In genomic region chr6:32149577-32149845, GRCh38 we compare ENCODE assay signal across 26 cellular contexts. TPM values are rescaled to one million over a fixed set of nuclear protein-coding genes. Genes with fewer than 3 reads are reported as not detected.
DNase-seq lines count a peak whose midpoint lies in the region; ATAC-seq and TF ChIP-seq lines count a peak whose summit lies in the region.
"Had no signal": no experiment of that assay in that cellular context is flagged by ENCODE, and none has a peak within 500 bp of the region (broad histone marks: within the 10 kb centered on the region; RNA-seq: fewer than 3 reads in every experiment).

No MANE protein-coding gene starts in this region.

- no peak overlapping the region for H3K9ac ChIP-seq in HUES48 (ENCODE audit: low read depth, low read length)

- H3K4me1 ChIP-seq in CD8-positive, alpha-beta T cell (ENCODE audit: insufficient read depth, low read length), result peaks cover 31% of the 10 kb centered on the region
- H3K4me1 ChIP-seq in HUES48 (ENCODE audit: control insufficient read depth, insufficient read depth, low read length), result peaks cover 39% of the 10 kb centered on the region
- peaks cover 4% of the 10 kb centered on the region for H3K4me1 ChIP-seq in foreskin keratinocyte

- no peak overlapping the region for H3K27ac Mint-ChIP-seq in CD8-positive, alpha-beta T cell
- H3K27ac Mint-ChIP-seq in nephron progenitor cell, result no peak overlapping the region
- no peak overlapping the region for H3K27ac Mint-ChIP-seq in activated CD8-positive, alpha-beta T cell treated with anti-CD3 and anti-CD28 coated beads for 36 hours

- H3K4me1 Mint-ChIP-seq in CD8-positive, alpha-beta T cell (ENCODE audit: low read depth), result peaks cover 54% of the 10 kb centered on the region
- H3K4me1 Mint-ChIP-seq in nephron progenitor cell, result peaks cover 78% of the 10 kb centered on the region
- peaks cover 44% of the 10 kb centered on the region for H3K4me1 Mint-ChIP-seq in activated CD8-positive, alpha-beta T cell treated with anti-CD3 and anti-CD28 coated beads for 36 hours (ENCODE audit: low read depth)

- DNase-seq in CD8-positive, alpha-beta T cell, result no peak
- DNase-seq in dorsolateral prefrontal cortex (peak in 1 of 10 donors; percentile 23), nephron progenitor cell (no peak), LoVo (ENCODE audit: low spot score) (no peak), 8988T (no peak), foreskin keratinocyte (no peak)
- DNase-seq in activated CD8-positive, alpha-beta T cell treated with anti-CD3 and anti-CD28 coated beads for 36 hours, result no peak
- DNase-seq: BE2C; CD4-positive, CD25-positive, alpha-beta regulatory T cell; COR-L47; DMS 273 treated with DMSO at 0.1 percent for 48 hours; DMS79 treated with DMSO at 0.1 percent for 48 hours; GOT3; MM.1S; NCI-H1048; NCI-H1417 treated with DMSO at 0.1 percent for 48 hours; NCI-H187; NCI-H446; NCI-H526 had no signal

- peak overlapping the region; percentile 84 for H3K4me3 Mint-ChIP-seq in CD8-positive, alpha-beta T cell
- H3K4me3 Mint-ChIP-seq in nephron progenitor cell, result peak overlapping the region; percentile 72
- no peak overlapping the region for H3K4me3 Mint-ChIP-seq in activated CD8-positive, alpha-beta T cell treated with anti-CD3 and anti-CD28 coated beads for 36 hours

- H3K9me3 Mint-ChIP-seq in CD8-positive, alpha-beta T cell, result no peaks in the 10 kb centered on the region
- H3K9me3 Mint-ChIP-seq in nephron progenitor cell, result peaks cover 8% of the 10 kb centered on the region
- no peaks in the 10 kb centered on the region for H3K9me3 Mint-ChIP-seq in activated CD8-positive, alpha-beta T cell treated with anti-CD3 and anti-CD28 coated beads for 36 hours

- no peaks in the 10 kb centered on the region for H3K36me3 ChIP-seq in CD8-positive, alpha-beta T cell (ENCODE audit: insufficient read depth, low read length)
- H3K36me3 ChIP-seq in HUES48 (ENCODE audit: control insufficient read depth, insufficient read depth, low read length), result no peaks in the 10 kb centered on the region
- H3K36me3 ChIP-seq: BE2C, SJSA1 had no signal

- POLR2A ChIA-PET in CD8-positive, alpha-beta T cell (lab: Charles Lee), result interaction anchor here (1.4 kb wide), 1 partner anchor 20 kb away, joined by 7 read pairs; the partner anchor contains the start of gene FKBPL
- POLR2A ChIA-PET in activated CD8-positive, alpha-beta T cell treated with anti-CD3 and anti-CD28 coated beads for 36 hours (lab: Charles Lee), result no interaction called here

- ATAC-seq in CD8-positive, alpha-beta T cell, result no peak
- no peak for ATAC-seq in activated CD8-positive, alpha-beta T cell treated with anti-CD3 and anti-CD28 coated beads for 36 hours
- no peak for ATAC-seq in foreskin keratinocyte
- ATAC-seq: A549, GM12878, HepG2, K562, Right ventricle myocardium inferior had no signal

- no peak overlapping the region for H3K27ac ChIP-seq in CD8-positive, alpha-beta T cell (ENCODE audit: low read depth, low read length)
- H3K27ac ChIP-seq in HUES48 (ENCODE audit: low read depth, low read length), result no peak overlapping the region
- H3K27ac ChIP-seq in dorsolateral prefrontal cortex, result peak overlapping the region in 5 of 59 donors; percentile 11 to 98 (median 94)
- no peak overlapping the region for H3K27ac ChIP-seq in foreskin keratinocyte
- H3K27ac ChIP-seq: A549, SJSA1 had no signal

- no peak overlapping the region for H3K4me3 ChIP-seq in CD8-positive, alpha-beta T cell (ENCODE audit: low read depth, low read length)
- H3K4me3 ChIP-seq in HUES48 (ENCODE audit: low read depth, low read length) (peak overlapping the region; percentile 57; the same call in 1 of the 2 replicates), dorsolateral prefrontal cortex (peak overlapping the region in 44 of 59 donors; percentile 55 to 95 (median 84))
- H3K4me3 ChIP-seq: A549, GM12878, K562, SJSA1 had no signal

- H3K27me3 Mint-ChIP-seq in CD8-positive, alpha-beta T cell (ENCODE audit: low read depth), result peaks cover 19% of the 10 kb centered on the region
- peaks cover 64% of the 10 kb centered on the region for H3K27me3 Mint-ChIP-seq in nephron progenitor cell (ENCODE audit: low read depth, poor library complexity)
- H3K27me3 Mint-ChIP-seq in activated CD8-positive, alpha-beta T cell treated with anti-CD3 and anti-CD28 coated beads for 36 hours, result peaks cover 23% of the 10 kb centered on the region

- no peak for TF ChIP-seq CTCF in CD8-positive, alpha-beta T cell (IDR thresholded peaks at IDR 0.05)
- TF ChIP-seq CTCF in dorsolateral prefrontal cortex (IDR thresholded peaks at IDR 0.05 in 54 of 56, conservative IDR thresholded peaks at IDR 0.05 in 2 of 56; ENCODE audit: low read depth in 1 of 56, partially characterized antibody in 56 of 56) (no peak), nephron progenitor cell (IDR thresholded peaks at IDR 0.05) (no peak), foreskin keratinocyte (conservative IDR thresholded peaks at IDR 0.05) (no peak)
- TF ChIP-seq CTCF in activated CD8-positive, alpha-beta T cell treated with anti-CD3 and anti-CD28 coated beads for 36 hours (IDR thresholded peaks at IDR 0.05), result no peak

- no peaks in the 10 kb centered on the region for H3K27me3 ChIP-seq in CD8-positive, alpha-beta T cell (ENCODE audit: insufficient read depth, low read length)
- H3K27me3 ChIP-seq in HUES48 (ENCODE audit: control insufficient read depth, insufficient read depth, low read length) (peaks cover 41% of the 10 kb centered on the region), dorsolateral prefrontal cortex (no peaks in the 10 kb centered on the region), foreskin keratinocyte (no peaks in the 10 kb centered on the region)
- H3K27me3 ChIP-seq: BE2C had no signal

- CTCF ChIA-PET in CD8-positive, alpha-beta T cell (lab: Charles Lee), result no interaction called here
- CTCF ChIA-PET in activated CD8-positive, alpha-beta T cell treated with anti-CD3 and anti-CD28 coated beads for 36 hours (lab: Charles Lee), result interaction anchor here (0.6 to 1.2 kb wide), 2 partner anchors 9 to 21 kb away, joined by 3 read pairs; partner anchors contain the start of gene ATF6B

- intact Hi-C loops in CD8-positive, alpha-beta T cell (cut with DNase I, micrococcal nuclease), result loop anchor here in 1 of 2 experiments (10.0 kb wide), 1 partner anchor 95 kb away; no protein-coding TSS in a partner anchor
- intact Hi-C loops in dorsolateral prefrontal cortex (cut with DNase I), result no loop called here
- intact Hi-C loops in activated CD8-positive, alpha-beta T cell treated with anti-CD3 and anti-CD28 coated beads for 36 hours (cut with micrococcal nuclease), result no loop called here

- peaks cover 5% of the 10 kb centered on the region for H3K36me3 Mint-ChIP-seq in CD8-positive, alpha-beta T cell
- peaks cover 11% of the 10 kb centered on the region for H3K36me3 Mint-ChIP-seq in nephron progenitor cell (ENCODE audit: low read depth)
- peaks cover 3% of the 10 kb centered on the region for H3K36me3 Mint-ChIP-seq in activated CD8-positive, alpha-beta T cell treated with anti-CD3 and anti-CD28 coated beads for 36 hours (ENCODE audit: low read depth)
- H3K36me3 Mint-ChIP-seq: CD4-positive, CD25-positive, alpha-beta regulatory T cell had no signal

- no peaks in the 10 kb centered on the region for H3K9me3 ChIP-seq in CD8-positive, alpha-beta T cell (ENCODE audit: low read length)
- no peaks in the 10 kb centered on the region for H3K9me3 ChIP-seq in HUES48 (ENCODE audit: control insufficient read depth, insufficient read depth, low read length)
- H3K9me3 ChIP-seq: A549, BE2C, SJSA1 had no signal

RNA-seq across cellular contexts. Expression of gene PRRT1, which starts 2.2 kb away (rescaled TPM):
- total RNA-seq in CD8-positive, alpha-beta T cell, result 1 to 10 TPM; 3.1 to 3.8 TPM
- total RNA-seq in dorsolateral prefrontal cortex, result 100 to 1,000 TPM in 2 of 120 experiments, 10 to 100 TPM in 118; 29.0 to 121 (median 64.1) TPM
- total RNA-seq in activated CD8-positive, alpha-beta T cell treated with anti-CD3 and anti-CD28 coated beads for 36 hours, result 1 to 10 TPM; 1.1 to 1.6 TPM
- 0.21 and 0.37 TPM in 2 replicates for total RNA-seq in foreskin keratinocyte
- polyA plus RNA-seq in foreskin keratinocyte, result 0.45 and 0.75 TPM in 2 replicates
- total RNA-seq: SJSA1 had no signal

RNA-seq across cellular contexts. Expression of gene PPT2, which starts 4.4 kb away (rescaled TPM):
- 10 to 100 TPM; 11.1 to 25.5 TPM for total RNA-seq in CD8-positive, alpha-beta T cell
- total RNA-seq in dorsolateral prefrontal cortex (10 to 100 TPM; 21.2 to 55.9 (median 31.2) TPM), foreskin keratinocyte (12.1 and 14.0 TPM in 2 replicates)
- total RNA-seq in activated CD8-positive, alpha-beta T cell treated with anti-CD3 and anti-CD28 coated beads for 36 hours, result 10 to 100 TPM; 14.4 to 21.7 TPM
- 14.1 and 15.6 TPM in 2 replicates for polyA plus RNA-seq in foreskin keratinocyte

RNA-seq across cellular contexts. Expression of gene EGFL8, which starts 14.9 kb away (rescaled TPM):
- 10 to 100 TPM; 17.4 to 18.1 TPM for total RNA-seq in CD8-positive, alpha-beta T cell
- total RNA-seq in dorsolateral prefrontal cortex, result 10 to 100 TPM in 115 of 120 experiments, 1 to 10 TPM in 5; 8.7 to 37.5 (median 19.8) TPM
- total RNA-seq in activated CD8-positive, alpha-beta T cell treated with anti-CD3 and anti-CD28 coated beads for 36 hours, result 10 to 100 TPM; 13.3 to 14.0 TPM
- total RNA-seq in foreskin keratinocyte, result 3.6 and 3.8 TPM in 2 replicates
- 6.5 and 7.0 TPM in 2 replicates for polyA plus RNA-seq in foreskin keratinocyte

RNA-seq across cellular contexts. Expression of gene FKBPL, which starts 19.4 kb away (rescaled TPM):
- total RNA-seq in CD8-positive, alpha-beta T cell, result under 1 TPM; 0.58 to 0.76 TPM
- total RNA-seq in dorsolateral prefrontal cortex (1 to 10 TPM; 2.2 to 8.2 (median 5.4) TPM), foreskin keratinocyte (7.5 and 8.6 TPM in 2 replicates)
- 1 to 10 TPM; 5.3 to 5.8 TPM for total RNA-seq in activated CD8-positive, alpha-beta T cell treated with anti-CD3 and anti-CD28 coated beads for 36 hours
- polyA plus RNA-seq in foreskin keratinocyte, result 11.0 and 12.5 TPM in 2 replicates

RNA-seq across cellular contexts. Expression of gene ATF6B, which starts 21.5 kb away (rescaled TPM):
- total RNA-seq in CD8-positive, alpha-beta T cell, result 10 to 100 TPM; 69.3 to 72.5 TPM
- total RNA-seq in dorsolateral prefrontal cortex (100 to 1,000 TPM in 8 of 120 experiments, 10 to 100 TPM in 112; 61.3 to 117 (median 80.7) TPM), foreskin keratinocyte (39.5 and 41.7 TPM in 2 replicates)
- total RNA-seq in activated CD8-positive, alpha-beta T cell treated with anti-CD3 and anti-CD28 coated beads for 36 hours, result 10 to 100 TPM; 54.1 to 55.2 TPM
- polyA plus RNA-seq in foreskin keratinocyte, result 51.9 and 54.1 TPM in 2 replicates

Comparison
In these comparisons a context has a peak if more than half of its experiments do, and no peak if none do; other contexts are left out.
1. RNA of gene PRRT1, which starts 2.2 kb away (total RNA-seq): 29.0 to 121 TPM in dorsolateral prefrontal cortex; 3.1 to 3.8 TPM in CD8-positive, alpha-beta T cell, 1.1 to 1.6 TPM in activated CD8-positive, alpha-beta T cell treated with anti-CD3 and anti-CD28 coated beads for 36 hours and 0.21 to 0.37 TPM in foreskin keratinocyte; every median in the first group is over 4 times any median in the second.